ENCODE assay signal across 26 cellular contexts in the genomic region with DNA sequence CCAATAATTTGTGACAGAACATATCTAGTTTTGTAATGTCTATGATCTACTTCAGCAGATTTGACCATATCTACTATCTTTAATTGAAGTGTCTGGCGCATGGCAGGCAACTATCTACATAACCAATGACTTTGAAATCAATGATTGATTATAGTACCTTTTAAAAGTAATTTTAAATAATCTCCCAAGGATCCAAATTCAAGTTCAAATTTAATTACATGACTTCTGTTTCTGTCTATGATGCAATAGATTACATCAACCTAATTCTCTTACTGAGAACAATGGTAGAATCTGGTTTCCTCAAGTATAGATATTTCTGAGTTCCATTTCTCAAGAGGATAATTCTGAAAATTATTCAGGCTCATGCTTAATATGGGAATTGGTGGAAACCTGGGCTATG.
"Had no signal": no experiment of that assay in that cellular context is flagged by ENCODE, and none has a peak within 500 bp of the region (broad histone marks: within the 10 kb centered on the region; RNA-seq: fewer than 3 reads in every experiment).

No MANE protein-coding gene starts in this region.

- H3K9me3 ChIP-seq: ascending aorta, body of pancreas had no signal

- H3K4me1 ChIP-seq: ascending aorta, body of pancreas had no signal

- ATAC-seq: activated naive CD4-positive, alpha-beta T cell treated with anti-CD3 and anti-CD28 coated beads, Interleukin-2, amount 50 U/mL, for 72 hours; activated naive CD8-positive, alpha-beta T cell treated with anti-CD3 and anti-CD28 coated beads, Interleukin-2, amount 50 U/mL, for 24 hours; activated T-cell treated with anti-CD3 and anti-CD28 coated beads, Interleukin-2, amount 50 U/mL, for 4 hours; body of pancreas; T-cell had no signal

- H3K27ac ChIP-seq: ascending aorta, body of pancreas, cardiac muscle cell had no signal

- FAIRE-seq: TTC549 had no signal

- DNase-seq: activated B cell treated with CpG ODN at 0.5 μM for 24 hours; activated CD4-positive, alpha-beta memory T cell treated with anti-CD3 and anti-CD28 coated beads for 36 hours; activated CD4-positive, alpha-beta T cell treated with anti-CD3 and anti-CD28 coated beads, Interleukin-2, amount 10 ng/mL, durations not matched to agents 7 days and 5 days; activated CD8-positive, alpha-beta memory T cell treated with anti-CD3 and anti-CD28 coated beads for 24 hours; activated effector memory CD4-positive, alpha-beta T cell treated with anti-CD3 and anti-CD28 coated beads, Interleukin-2, amount 50 U/mL, for 16 hours; activated naive CD4-positive, alpha-beta T cell treated with Interleukin-2 at 50 U/mL for 16 hours; activated naive CD8-positive, alpha-beta T cell treated with anti-CD3 and anti-CD28 coated beads, Interleukin-2, amount 50 U/mL, for 24 hours; activated T-cell treated with anti-CD3 and anti-CD28 coated beads, Interleukin-2, amount 50 U/mL, for 4 hours; amniotic stem cell; body of pancreas; NCI-H1048; NCI-H1417; NCI-H1694; NCI-H2029; NCI-H2107; NCI-H2171 treated with DMSO at 0.1 percent for 48 hours; NCI-H526 treated with DMSO at 0.1 percent for 48 hours; NCI-H82; SHP77 treated with DMSO at 0.1 percent for 48 hours; T-cell; T-helper 2 cell; T1000 had no signal

- H3K4me3 ChIP-seq: ascending aorta, body of pancreas, cardiac muscle cell had no signal

- H3K36me3 ChIP-seq: ascending aorta, cardiac muscle cell had no signal

- H3K27me3 ChIP-seq: ascending aorta, body of pancreas, cardiac muscle cell had no signal
